ENCODE assay signal across 13 cellular contexts in genomic region chr11:116981216-116981887, GRCh38.
A peak's percentile ranks its signal among the peaks of the same experiment; 100 is the strongest.
DNase-seq lines count a peak whose midpoint lies in the region; ATAC-seq and TF ChIP-seq lines count a peak whose summit lies in the region.
"Had no signal": no experiment of that assay in that cellular context is flagged by ENCODE, and none has a peak within 500 bp of the region (broad histone marks: within the 10 kb centered on the region; RNA-seq: fewer than 3 reads in every experiment).

No MANE protein-coding gene starts in this region.

- intact Hi-C loops in colonic mucosa (cut with DNase I) = no loop called here
- intact Hi-C loops in thyroid gland (cut with DNase I) = loop anchor here (10.0 kb wide), 1 partner anchor 87 kb away; no protein-coding TSS in a partner anchor

- H3K27ac ChIP-seq in colonic mucosa = peak overlapping the region; percentile 3
- H3K27ac ChIP-seq in thyroid gland = peak overlapping the region in 2 of 3 donors; percentile 6 to 26
- no peak overlapping the region for H3K27ac ChIP-seq in brain microvascular endothelial cell

- peak overlapping the region; percentile 83 for H3K27ac Mint-ChIP-seq in activated T-cell treated with anti-CD3 and anti-CD28 coated beads, Interleukin-2, amount 50 U/mL, for 24 hours
- H3K27ac Mint-ChIP-seq: activated T-helper 2 cell treated with anti-CD3 and anti-CD28 coated beads, Interferon-gamma antibody, Interleukin-2, Interleukin-4, amounts not matched to agents 10 μg/mL and 5 μg/mL and 100 μg/mL, durations not matched to agents 14 hours and 24 hours and 36 hours had no signal

- H3K27me3 ChIP-seq in colonic mucosa (no peaks in the 10 kb centered on the region), thyroid gland (no peaks in the 10 kb centered on the region), brain microvascular endothelial cell (replicated peaks) (no peaks in the 10 kb centered on the region)

- H3K36me3 Mint-ChIP-seq in activated T-cell treated with anti-CD3 and anti-CD28 coated beads, Interleukin-2, amount 50 U/mL, for 24 hours (ENCODE audit: low read depth) = peaks cover 23% of the 10 kb centered on the region
- H3K36me3 Mint-ChIP-seq in activated T-cell treated with anti-CD3 and anti-CD28 coated beads, Interleukin-2, amount 50 U/mL, for 4 hours (ENCODE audit: insufficient read depth) = peaks cover 7% of the 10 kb centered on the region

- 92 to 93% methylated on average over 5 of the region's 5 CpGs for WGBS in thyroid gland, 2 donors

- no peak for DNase-seq in activated T-cell treated with anti-CD3 and anti-CD28 coated beads, Interleukin-2, amount 50 U/mL, for 24 hours
- DNase-seq in activated T-cell treated with anti-CD3 and anti-CD28 coated beads, Interleukin-2, amount 50 U/mL, for 4 hours = no peak
- peak; percentile 86 for DNase-seq in SIG-M5 treated with dmso at 0.1 percent for 504 hours (lab: John Stamatoyannopoulos, UW; ENCODE audit: unreplicated experiment)
- DNase-seq in colonic mucosa = no peak
- no peak for DNase-seq in thyroid gland
- no peak for DNase-seq in NCI-H1048 (lab: John Stamatoyannopoulos, UW)
- no peak for DNase-seq in OCI-M2 (lab: John Stamatoyannopoulos, UW; ENCODE audit: unreplicated experiment)
- no peak for DNase-seq in brain microvascular endothelial cell
- DNase-seq: dermis blood vessel endothelial cell, mammary epithelial cell, NCI-H526 had no signal

- H3K9ac ChIP-seq in colonic mucosa (ENCODE audit: low read depth in 2 of 2, low read length in 2 of 2) = no peak overlapping the region

- ATAC-seq in activated T-cell treated with anti-CD3 and anti-CD28 coated beads, Interleukin-2, amount 50 U/mL, for 4 hours = no peak

- H3K4me3 ChIP-seq in colonic mucosa (no peak overlapping the region), thyroid gland (replicated peaks in 1 of 3) (no peak overlapping the region), brain microvascular endothelial cell (ENCODE audit: low read depth, low read length) (no peak overlapping the region)

- TF ChIP-seq CTCF in colonic mucosa (IDR thresholded peaks at IDR 0.05) (no peak), thyroid gland (IDR thresholded peaks at IDR 0.05) (no peak), brain microvascular endothelial cell (IDR thresholded peaks at IDR 0.05; ENCODE audit: low read depth, low read length, missing control alignments) (no peak)

- H3K27me3 Mint-ChIP-seq in activated T-cell treated with anti-CD3 and anti-CD28 coated beads, Interleukin-2, amount 50 U/mL, for 24 hours = no peaks in the 10 kb centered on the region
- H3K27me3 Mint-ChIP-seq in activated T-cell treated with anti-CD3 and anti-CD28 coated beads, Interleukin-2, amount 50 U/mL, for 4 hours (ENCODE audit: low read depth) = no peaks in the 10 kb centered on the region

- TF ChIP-seq POLR2A in thyroid gland (IDR thresholded peaks at IDR 0.05) = no peak

- peaks cover 5% of the 10 kb centered on the region for H3K4me1 ChIP-seq in colonic mucosa
- peaks cover 45 to 47% of the 10 kb centered on the region in 2 donors for H3K4me1 ChIP-seq in thyroid gland

- no peaks in the 10 kb centered on the region for H3K9me3 ChIP-seq in colonic mucosa
- no peaks in the 10 kb centered on the region for H3K9me3 ChIP-seq in thyroid gland

- in situ Hi-C loops in brain microvascular endothelial cell (cut with HindIII; ENCODE audit: low pct_ligation_motif_present, low sequenced_read_pairs) = no loop called here

- peak overlapping the region; percentile 2 for H3K4me3 Mint-ChIP-seq in activated T-cell treated with anti-CD3 and anti-CD28 coated beads, Interleukin-2, amount 50 U/mL, for 24 hours
- H3K4me3 Mint-ChIP-seq in activated T-cell treated with anti-CD3 and anti-CD28 coated beads, Interleukin-2, amount 50 U/mL, for 4 hours = no peak overlapping the region

- H3K36me3 ChIP-seq in colonic mucosa (no peaks in the 10 kb centered on the region), thyroid gland (no peaks in the 10 kb centered on the region), brain microvascular endothelial cell (replicated peaks) (no peaks in the 10 kb centered on the region)

- peaks cover 66% of the 10 kb centered on the region for H3K4me1 Mint-ChIP-seq in activated T-cell treated with anti-CD3 and anti-CD28 coated beads, Interleukin-2, amount 50 U/mL, for 24 hours (ENCODE audit: low read depth)
- H3K4me1 Mint-ChIP-seq in activated T-cell treated with anti-CD3 and anti-CD28 coated beads, Interleukin-2, amount 50 U/mL, for 4 hours (ENCODE audit: low read depth) = peaks cover 68% of the 10 kb centered on the region

- no peaks in the 10 kb centered on the region for H3K9me3 Mint-ChIP-seq in activated T-cell treated with anti-CD3 and anti-CD28 coated beads, Interleukin-2, amount 50 U/mL, for 24 hours
- H3K9me3 Mint-ChIP-seq in activated T-cell treated with anti-CD3 and anti-CD28 coated beads, Interleukin-2, amount 50 U/mL, for 4 hours = no peaks in the 10 kb centered on the region
- H3K9me3 Mint-ChIP-seq: activated T-helper 2 cell treated with anti-CD3 and anti-CD28 coated beads, Interferon-gamma antibody, Interleukin-2, Interleukin-4, amounts not matched to agents 10 μg/mL and 5 μg/mL and 100 μg/mL, durations not matched to agents 14 hours and 24 hours and 36 hours; T-helper 1 cell treated with Interleukin-12 subunit alpha and Interleukin-12 subunit beta and Interleukin-4 antibody, amounts not matched to agents 30 μg/mL and 1 μg/mL, for 36 hours had no signal
